ENCODE assay signal across 18 cellular contexts in genomic region chr2:161486111-161486510, GRCh38.
DNase-seq lines count a peak whose midpoint lies in the region; ATAC-seq and TF ChIP-seq lines count a peak whose summit lies in the region.
"Had no signal": no experiment of that assay in that cellular context is flagged by ENCODE, and none has a peak within 500 bp of the region (broad histone marks: within the 10 kb centered on the region; RNA-seq: fewer than 3 reads in every experiment).

No MANE protein-coding gene starts in this region.

- no peaks in the 10 kb centered on the region for H3K36me3 Mint-ChIP-seq in activated naive CD8-positive, alpha-beta T cell treated with anti-CD3 and anti-CD28 coated beads for 36 hours
- peaks cover 4% of the 10 kb centered on the region; the same call in 2 of the 3 replicates for H3K36me3 Mint-ChIP-seq in GM23338 (ENCODE audit: low read depth)
- H3K36me3 Mint-ChIP-seq: CD4-positive, CD25-positive, alpha-beta regulatory T cell had no signal

- POLR2A ChIA-PET in A673 (lab: Charles Lee; ENCODE audit: low non-redundant PET): no interaction called here

- no TSS peak for BruUV-seq in A673 (replicated peaks; lab: Mats Ljungman, UMichigan)

- H3K79me2 ChIP-seq in GM23338 (replicated peaks; ENCODE audit: insufficient read depth): no peaks in the 10 kb centered on the region

- H3K4me1 ChIP-seq in A673 (ENCODE audit: insufficient read depth, low read length, poor library complexity, severe bottlenecking) (peaks cover 27% of the 10 kb centered on the region), GM23338 (ENCODE audit: insufficient read depth) (no peaks in the 10 kb centered on the region)
- H3K4me1 ChIP-seq: BLaER1 had no signal

- intact Hi-C loops in A673 (cut with micrococcal nuclease; ENCODE audit: unreplicated experiment): no loop called here

- DNase-seq in A673 (ENCODE audit: low spot score): peak; percentile 66
- peak; percentile 30 for DNase-seq in HS-27A (ENCODE audit: low read depth)
- peak; percentile 58 for DNase-seq in NCI-H226
- DNase-seq in fibroblast of gingiva (ENCODE audit: low read depth): peak; percentile 27
- DNase-seq in NK-92 (lab: John Stamatoyannopoulos, UW; ENCODE audit: unreplicated experiment): no peak
- DNase-seq in activated naive CD8-positive, alpha-beta T cell treated with anti-CD3 and anti-CD28 coated beads for 36 hours: no peak
- no peak for DNase-seq in GM23338 (ENCODE audit: low spot score)
- DNase-seq: CD4-positive, CD25-positive, alpha-beta regulatory T cell; H7; MV-4-11; NCI-H1105; NCI-H2029; NCI-H446 treated with DMSO at 0.1 percent for 48 hours; NCI-H526; NCI-H82; SHP77 treated with DMSO at 0.1 percent for 48 hours had no signal

- peak overlapping the region; percentile 47 for H3K27ac ChIP-seq in A673 (ENCODE audit: low read depth, low read length, poor library complexity, severe bottlenecking)
- H3K27ac ChIP-seq in GM23338 (ENCODE audit: low read depth): no peak overlapping the region
- H3K27ac ChIP-seq: BLaER1 had no signal

- H3K36me3 ChIP-seq in A673 (ENCODE audit: insufficient read depth, low read length, poor library complexity, severe bottlenecking) (no peaks in the 10 kb centered on the region), GM23338 (ENCODE audit: insufficient read depth) (no peaks in the 10 kb centered on the region)
- H3K36me3 ChIP-seq: BLaER1 had no signal

- H3K4me1 Mint-ChIP-seq in activated naive CD8-positive, alpha-beta T cell treated with anti-CD3 and anti-CD28 coated beads for 36 hours: no peaks in the 10 kb centered on the region
- no peaks in the 10 kb centered on the region for H3K4me1 Mint-ChIP-seq in GM23338
- H3K4me1 Mint-ChIP-seq: CD4-positive, CD25-positive, alpha-beta regulatory T cell had no signal

- no peak for ATAC-seq in GM21526 (IDR thresholded peaks at IDR 0.05; ENCODE audit: low FRiP score, unreplicated experiment)
- no peak for ATAC-seq in GM23338

- peaks cover 13% of the 10 kb centered on the region for H3K9me3 Mint-ChIP-seq in activated naive CD8-positive, alpha-beta T cell treated with anti-CD3 and anti-CD28 coated beads for 36 hours
- H3K9me3 Mint-ChIP-seq in GM23338: peaks cover 10% of the 10 kb centered on the region

- H3K4me2 ChIP-seq in GM23338: no peak overlapping the region
- H3K4me2 ChIP-seq: BLaER1 had no signal

- H3K4me3 Mint-ChIP-seq in activated naive CD8-positive, alpha-beta T cell treated with anti-CD3 and anti-CD28 coated beads for 36 hours: no peak overlapping the region
- no peak overlapping the region for H3K4me3 Mint-ChIP-seq in GM23338
- H3K4me3 Mint-ChIP-seq: CD4-positive, CD25-positive, alpha-beta regulatory T cell had no signal

- CTCF ChIA-PET in A673 (lab: Charles Lee): no interaction called here

- H3K9me3 ChIP-seq in A673 (ENCODE audit: low read depth, low read length, poor library complexity, severe bottlenecking): peaks cover 15% of the 10 kb centered on the region

- H4K20me1 ChIP-seq in GM23338 (replicated peaks; ENCODE audit: insufficient read depth): no peaks in the 10 kb centered on the region
- H4K20me1 ChIP-seq: BLaER1 had no signal

- H2AFZ ChIP-seq in GM23338: no peak overlapping the region

- peaks cover 14% of the 10 kb centered on the region for H3K27me3 Mint-ChIP-seq in activated naive CD8-positive, alpha-beta T cell treated with anti-CD3 and anti-CD28 coated beads for 36 hours
- H3K27me3 Mint-ChIP-seq in GM23338 (ENCODE audit: insufficient read depth, low read depth, poor library complexity): peaks cover 4% of the 10 kb centered on the region
- H3K27me3 Mint-ChIP-seq: CD4-positive, CD25-positive, alpha-beta regulatory T cell had no signal

- H3K27ac Mint-ChIP-seq in activated naive CD8-positive, alpha-beta T cell treated with anti-CD3 and anti-CD28 coated beads for 36 hours: no peak overlapping the region
- no peak overlapping the region for H3K27ac Mint-ChIP-seq in GM23338
- H3K27ac Mint-ChIP-seq: CD4-positive, CD25-positive, alpha-beta regulatory T cell had no signal

- TF ChIP-seq CTCF in A673 (conservative IDR thresholded peaks at IDR 0.05; ENCODE audit: low read depth, low read length) (no peak), GM23338 (conservative IDR thresholded peaks at IDR 0.05; ENCODE audit: low read depth in 2 of 2) (no peak)

- no peak overlapping the region for H3K4me3 ChIP-seq in A673 (ENCODE audit: low read depth, low read length, poor library complexity, severe bottlenecking)
- H3K4me3 ChIP-seq in GM23338: no peak overlapping the region
- H3K4me3 ChIP-seq: BLaER1 had no signal

- H3K27me3 ChIP-seq in A673 (replicated peaks; ENCODE audit: insufficient read depth, low read depth, low read length, poor library complexity): no peaks in the 10 kb centered on the region
- no peaks in the 10 kb centered on the region for H3K27me3 ChIP-seq in GM23338 (ENCODE audit: insufficient read depth)
- H3K27me3 ChIP-seq: BLaER1 had no signal

- 0 out of 2 replicates have a peak, but pooled peaks cover 3% of the 10 kb centered on the region for H3K9me2 ChIP-seq in GM23338 (ENCODE audit: insufficient read depth)

- H3F3A ChIP-seq in GM23338 (replicated peaks; ENCODE audit: low read depth): no peaks in the 10 kb centered on the region

TF ChIP-seq in GM23338, 12 proteins besides CTCF, POLR2A, EP300 and RAD21:
- TF ChIP-seq POLR2AphosphoS5 (IDR thresholded peaks at IDR 0.05; ENCODE audit: low read depth): no peak
- no peak for TF ChIP-seq ETS1 (IDR thresholded peaks at IDR 0.05)
- TF ChIP-seq REST (IDR thresholded peaks at IDR 0.05; ENCODE audit: unreplicated experiment): no peak
- no peak for TF ChIP-seq STAT1 (IDR thresholded peaks at IDR 0.05; ENCODE audit: unreplicated experiment)
- TF ChIP-seq CREB1 (CRISPR knock-in tag; IDR thresholded peaks at IDR 0.05; ENCODE audit: low read depth): no peak
- TF ChIP-seq ZNF114 (CRISPR knock-in tag; IDR thresholded peaks at IDR 0.05): no peak

Comparison
In these comparisons a context has a peak if more than half of its experiments do, and no peak if none do; other contexts are left out.
1. DNase-seq: peak in A673 (single experiment), HS-27A (single experiment), NCI-H226 (single experiment) and fibroblast of gingiva (single experiment); none in NK-92 (single experiment), activated naive CD8-positive, alpha-beta T cell treated with anti-CD3 and anti-CD28 coated beads for 36 hours (single experiment) and GM23338 (single experiment).